ENCODE assay signal across 32 cellular contexts in genomic region chr13:29476046-29476445, GRCh38.
"Had no signal": no experiment of that assay in that cellular context is flagged by ENCODE, and none has a peak within 500 bp of the region (broad histone marks: within the 10 kb centered on the region; RNA-seq: fewer than 3 reads in every experiment).

No MANE protein-coding gene starts in this region.

- DNase-seq: activated B cell treated with CpG ODN at 0.5 μM for 24 hours; activated CD4-positive, alpha-beta T cell treated with anti-CD3 and anti-CD28 coated beads for 48 hours; activated CD4-positive, alpha-beta T cell treated with anti-CD3 and anti-CD28 coated beads, Interleukin-2, amount 50 U/mL, for 1 hour; activated CD4-positive, alpha-beta T cell treated with anti-CD3 and anti-CD28 coated beads, Interleukin-2, amount 50 U/mL, for 48 hours; activated CD8-positive, alpha-beta memory T cell treated with anti-CD3 and anti-CD28 coated beads for 24 hours; activated CD8-positive, alpha-beta T cell treated with anti-CD3 and anti-CD28 coated beads for 36 hours; activated effector memory CD4-positive, alpha-beta T cell treated with Interleukin-2 at 50 U/mL for 16 hours; activated gamma-delta T cell treated with Interleukin-2 at 50 U/mL for 16 hours; activated naive CD4-positive, alpha-beta T cell treated with anti-CD3 and anti-CD28 coated beads, Interleukin-2, amount 50 U/mL, for 16 hours; activated naive CD4-positive, alpha-beta T cell treated with Interleukin-2 at 50 U/mL for 16 hours; activated T-cell treated with anti-CD3 and anti-CD28 coated beads, Interleukin-2, amount 50 U/mL, for 4 hours; amygdala; aorta; body of pancreas; central memory CD4-positive, alpha-beta T cell; cerebellar nuclear complex; colonic mucosa; effector CD8-positive, alpha-beta T cell; foreskin keratinocyte; gastrocnemius medialis; glutamatergic neuron; heart left ventricle; T-helper 1 cell; T-helper 17 cell; T1000; WERI-Rb-1 had no signal

- H3K27ac ChIP-seq: body of pancreas, cardiac muscle cell, colonic mucosa, esophagus muscularis mucosa, foreskin keratinocyte, gastrocnemius medialis, heart left ventricle, WERI-Rb-1 had no signal

- H3K4me3 ChIP-seq: body of pancreas, cardiac muscle cell, colonic mucosa, esophagus muscularis mucosa, gastrocnemius medialis, heart left ventricle had no signal

- H3K27me3 ChIP-seq: body of pancreas, cardiac muscle cell, colonic mucosa, esophagus muscularis mucosa, gastrocnemius medialis, heart left ventricle had no signal

- H3K4me1 ChIP-seq: body of pancreas, colonic mucosa, esophagus muscularis mucosa, foreskin keratinocyte, gastrocnemius medialis had no signal

- H3K36me3 ChIP-seq: cardiac muscle cell, colonic mucosa, gastrocnemius medialis, heart left ventricle, WERI-Rb-1 had no signal

- H3K9me3 ChIP-seq: body of pancreas, colonic mucosa, esophagus muscularis mucosa, gastrocnemius medialis, heart left ventricle had no signal

- FAIRE-seq: endometrium, endothelial cell of umbilical vein had no signal

- ATAC-seq: activated CD4-positive, CD25-positive, alpha-beta regulatory T cell treated with anti-CD3 and anti-CD28 coated beads, Interleukin-2, amount 50 U/mL, for 24 hours; activated CD8-positive, alpha-beta T cell treated with anti-CD3 and anti-CD28 coated beads for 36 hours; activated T-cell treated with anti-CD3 and anti-CD28 coated beads, Interleukin-2, amount 50 U/mL, for 4 hours; activated T-helper 17 cell treated with anti-CD3 and anti-CD28 coated beads, Interleukin-2, amount 50 U/mL, for 72 hours; body of pancreas; foreskin keratinocyte; gastrocnemius medialis; heart left ventricle; T-helper 17 cell had no signal
